Comparison of ENCODE assay signal across 8 cellular contexts in genomic region chr15:74099963-74100733, GRCh38. TPM values are rescaled to one million over a fixed set of nuclear protein-coding genes. Genes with fewer than 3 reads are reported as not detected.
DNase-seq lines count a peak whose midpoint lies in the region; TF ChIP-seq lines count a peak whose summit lies in the region.
"Not testable (repeated sequence)": the region's sequence is repeated elsewhere in the genome, so short reads cannot be mapped to it uniquely, and the experiment has no call there.

No MANE protein-coding gene starts in this region.

- H3K9me3 ChIP-seq in subcutaneous abdominal adipose tissue (ENCODE audit: control insufficient read depth in 5 of 5, low read length in 5 of 5), result not testable (repeated sequence)

- CTCF ChIA-PET in HEK293T (lab: Yijun Ruan, JAX), result not testable (repeated sequence)

- POLR2A ChIA-PET in HEK293T (lab: Yijun Ruan, JAX), result not testable (repeated sequence)

- H3K36me3 Mint-ChIP-seq in immature natural killer cell, result not testable (repeated sequence)

- peak; percentile 66 for DNase-seq in GM06990 (ENCODE audit: extremely low read depth, insufficient read length)
- peak; percentile 81 for DNase-seq in HEK293T (ENCODE audit: extremely low spot score)
- peak; percentile 89 for DNase-seq in M059J (ENCODE audit: low read depth)
- DNase-seq in activated CD8-positive, alpha-beta memory T cell treated with anti-CD3 and anti-CD28 coated beads, Interleukin-2, amount 50 U/mL, for 1 hour (ENCODE audit: extremely low read depth), result peak; percentile 11
- peak; percentile 88 to 98 (median 92) for DNase-seq in dorsolateral prefrontal cortex
- peak; percentile 77 to 78 (median 77) for DNase-seq in immature natural killer cell
- peak; percentile 87 for DNase-seq in putamen (ENCODE audit: low spot score)

- not testable (repeated sequence) for H3K9ac ChIP-seq in subcutaneous abdominal adipose tissue (ENCODE audit: low read length in 5 of 5)

- peak overlapping the region; percentile 81 to 93 (median 90) for H3K27ac Mint-ChIP-seq in immature natural killer cell

- H3K4me3 Mint-ChIP-seq in immature natural killer cell, result peak overlapping the region; percentile 91 to 96 (median 92)

- not testable (repeated sequence) for H3K4me1 ChIP-seq in subcutaneous abdominal adipose tissue (ENCODE audit: control insufficient read depth in 5 of 5, insufficient read depth in 5 of 5, low read length in 5 of 5)

- TF ChIP-seq CTCF in GM06990 (IDR thresholded peaks at IDR 0.05; ENCODE audit: insufficient read depth, low read length, poor library complexity, severe bottlenecking), result not testable (repeated sequence)
- peak in 15 of 56 donors; percentile 6 to 44 (median 22) for TF ChIP-seq CTCF in dorsolateral prefrontal cortex (IDR thresholded peaks at IDR 0.05 in 54 of 56, conservative IDR thresholded peaks at IDR 0.05 in 2 of 56; ENCODE audit: low read depth in 1 of 56, partially characterized antibody in 56 of 56)

- H3K27me3 ChIP-seq in GM06990 (replicated peaks; ENCODE audit: control insufficient read depth, insufficient read depth, low read length); dorsolateral prefrontal cortex; subcutaneous abdominal adipose tissue (ENCODE audit: control insufficient read depth in 5 of 5, insufficient read depth in 4 of 5, low read length in 5 of 5): not testable (repeated sequence)

- not testable (repeated sequence) for H3K9me3 Mint-ChIP-seq in immature natural killer cell

- not testable (repeated sequence) for H3K36me3 ChIP-seq in GM06990 (ENCODE audit: control insufficient read depth, insufficient read depth, low read length); subcutaneous abdominal adipose tissue (ENCODE audit: control insufficient read depth in 5 of 5, insufficient read depth in 5 of 5, low read length in 5 of 5)

- H3K27ac ChIP-seq in dorsolateral prefrontal cortex, result peak overlapping the region in 25 of 59 donors; percentile 13 to 78 (median 51)
- H3K27ac ChIP-seq in subcutaneous abdominal adipose tissue (ENCODE audit: low read depth, low read length), result not testable (repeated sequence)

- intact Hi-C loops in dorsolateral prefrontal cortex (cut with DNase I), result not testable (repeated sequence)

- H3K4me3 ChIP-seq in GM06990 (replicated peaks; ENCODE audit: low read depth, low read length) (peak overlapping the region; percentile 43), dorsolateral prefrontal cortex (peak overlapping the region; percentile 27 to 77 (median 61)), subcutaneous abdominal adipose tissue (ENCODE audit: low read depth in 1 of 5, low read length in 5 of 5) (peak overlapping the region in 4 of 5 donors; percentile 47 to 62 (median 50))

- not testable (repeated sequence) for H3K27me3 Mint-ChIP-seq in immature natural killer cell (ENCODE audit: low read depth in 3 of 3)

- H3K4me1 Mint-ChIP-seq in immature natural killer cell, result not testable (repeated sequence)

TF ChIP-seq in HEK293T, 16 proteins besides CTCF, POLR2A, EP300 and RAD21:
- TF ChIP-seq NFRKB (IDR thresholded peaks at IDR 0.05) (peak; percentile 62; the same call in 1 of the 2 replicates), L3MBTL2 (conservative IDR thresholded peaks at IDR 0.05) (peak; percentile 99)

RNA-seq across cellular contexts. Expression of gene GOLGA6A, which starts 17.8 kb away (rescaled TPM):
- not detected in 2 replicates for total RNA-seq in M059J (2014; rRNA removed; shearing (Covaris generic))
- 1 to 10 TPM in 48 of 120 experiments, under 1 TPM in 51, not detected in 21; 0.18 to 3.7 (median 0.98) TPM for total RNA-seq in dorsolateral prefrontal cortex
- not detected for polyA plus RNA-seq in immature natural killer cell

RNA-seq across cellular contexts. Expression of gene ISLR2, which starts 30.2 kb away (rescaled TPM):
- 0.17 TPM in 1 of 2 replicates, not detected in the other for total RNA-seq in M059J (2014; rRNA removed; shearing (Covaris generic))
- 10 to 100 TPM; 11.3 to 60.5 (median 32.2) TPM for total RNA-seq in dorsolateral prefrontal cortex
- polyA plus RNA-seq in immature natural killer cell, result not detected

Comparison
In these comparisons a context has a peak if more than half of its experiments do, and no peak if none do; other contexts are left out.
1. DNase-seq: peak in every context shown above with its lines; median percentile 92 in dorsolateral prefrontal cortex; 89 in M059J; 87 in putamen; 81 in HEK293T; 77 in immature natural killer cell; 66 in GM06990; 11 in activated CD8-positive, alpha-beta memory T cell treated with anti-CD3 and anti-CD28 coated beads, Interleukin-2, amount 50 U/mL, for 1 hour.
2. RNA of gene ISLR2, which starts 30.2 kb away (total RNA-seq): 11.3 to 60.5 TPM in dorsolateral prefrontal cortex; 0.17 TPM in M059J; every median in the first group is over 10 times any median in the second.
3. Peak in every context shown above with its lines, with median percentiles within 50 percentile points of each other: H3K4me3 ChIP-seq.